Comparison of ENCODE assay signal across 19 cellular contexts in genomic region chr16:57264381-57264780, GRCh38. TPM values are rescaled to one million over a fixed set of nuclear protein-coding genes. Genes with fewer than 3 reads are reported as not detected.
A peak's percentile ranks its signal among the peaks of the same experiment; 100 is the strongest.
DNase-seq lines count a peak whose midpoint lies in the region; ATAC-seq, FAIRE-seq and TF ChIP-seq lines count a peak whose summit lies in the region.
"Had no signal": no experiment of that assay in that cellular context is flagged by ENCODE, and none has a peak within 500 bp of the region (broad histone marks: within the 10 kb centered on the region; RNA-seq: fewer than 3 reads in every experiment).

No MANE protein-coding gene starts in this region.

- H3K27ac ChIP-seq in H1 (ENCODE audit: low read depth, low read length) = no peak overlapping the region
- H3K27ac ChIP-seq in vagina = peak overlapping the region; percentile 70
- H3K27ac ChIP-seq: A549 had no signal

- H3K9me3 Mint-ChIP-seq in activated naive CD4-positive, alpha-beta T cell treated with anti-CD3 and anti-CD28 coated beads for 36 hours = no peaks in the 10 kb centered on the region
- H3K9me3 Mint-ChIP-seq in activated naive CD4-positive, alpha-beta T cell treated with anti-CD3 and anti-CD28 coated beads, Interleukin-2, amount 10 ng/mL, durations not matched to agents 7 days and 5 days = no peaks in the 10 kb centered on the region
- H3K9me3 Mint-ChIP-seq in neural crest cell (no peaks in the 10 kb centered on the region), HFFc6 (no peaks in the 10 kb centered on the region)
- H3K9me3 Mint-ChIP-seq: activated T-helper 1 cell treated with anti-CD3 and anti-CD28 coated beads, Interleukin-12 subunit alpha, Interleukin-12 subunit beta, Interleukin-2, Interleukin-4 antibody, amounts not matched to agents 30 ng/mL and 10 ng/mL and 1 ng/mL, durations not matched to agents 14 hours and 24 hours and 36 hours; H9; T-helper 1 cell treated with Interleukin-12 subunit alpha and Interleukin-12 subunit beta and Interleukin-4 antibody, amounts not matched to agents 30 μg/mL and 1 μg/mL, for 36 hours; WTC11 had no signal

- no peaks in the 10 kb centered on the region for H4K20me1 ChIP-seq in H1 (replicated peaks in 1 of 2; ENCODE audit: control insufficient read depth in 1 of 2, insufficient read depth in 2 of 2, low read length in 2 of 2)

- H3K4ac ChIP-seq in H1 (replicated peaks; ENCODE audit: insufficient read length, low read depth, low read length) = no peak overlapping the region

- no peak for TF ChIP-seq RAD21 in H1 (IDR thresholded peaks at IDR 0.05 in 1 of 2, conservative IDR thresholded peaks at IDR 0.05 in 1 of 2; ENCODE audit: low read depth in 2 of 2, low read length in 2 of 2)

- no peak overlapping the region for H3K14ac ChIP-seq in H1 (ENCODE audit: insufficient read length)

- no peak overlapping the region for H3K56ac ChIP-seq in H1 (replicated peaks; ENCODE audit: insufficient read length, low read depth, low read length)

- H3K23me2 ChIP-seq in H1 (ENCODE audit: low read depth, low read length) = 0 out of 2 replicates have a peak, but pooled peaks cover 2% of the 10 kb centered on the region

- peaks cover 59% of the 10 kb centered on the region for H3K4me1 Mint-ChIP-seq in activated naive CD4-positive, alpha-beta T cell treated with anti-CD3 and anti-CD28 coated beads for 36 hours (ENCODE audit: low read depth)
- peaks cover 50% of the 10 kb centered on the region for H3K4me1 Mint-ChIP-seq in activated naive CD4-positive, alpha-beta T cell treated with anti-CD3 and anti-CD28 coated beads, Interleukin-2, amount 10 ng/mL, durations not matched to agents 7 days and 5 days
- H3K4me1 Mint-ChIP-seq in neural crest cell (peaks cover 40% of the 10 kb centered on the region), HFFc6 (ENCODE audit: low read depth) (peaks cover 19% of the 10 kb centered on the region)

- no peak overlapping the region for H2AFZ ChIP-seq in H1 (ENCODE audit: low read length)

- H3K9me3 ChIP-seq in H1 (ENCODE audit: insufficient read depth in 2 of 2, low read depth in 1 of 2, low read length in 1 of 2) (no peaks in the 10 kb centered on the region), vagina (no peaks in the 10 kb centered on the region)
- H3K9me3 ChIP-seq: A549 had no signal

- no peak overlapping the region for H3K27ac Mint-ChIP-seq in activated naive CD4-positive, alpha-beta T cell treated with anti-CD3 and anti-CD28 coated beads for 36 hours
- H3K27ac Mint-ChIP-seq in activated naive CD4-positive, alpha-beta T cell treated with anti-CD3 and anti-CD28 coated beads, Interleukin-2, amount 10 ng/mL, durations not matched to agents 7 days and 5 days = no peak overlapping the region
- H3K27ac Mint-ChIP-seq in neural crest cell (ENCODE audit: unreplicated experiment) (peak overlapping the region; percentile 6), HFFc6 (no peak overlapping the region)
- H3K27ac Mint-ChIP-seq: activated CD8-positive, alpha-beta T cell treated with anti-CD3 and anti-CD28 coated beads, Interleukin-2, amount 10 ng/mL, durations not matched to agents 7 days and 5 days; activated T-helper 1 cell treated with anti-CD3 and anti-CD28 coated beads, Interleukin-12 subunit alpha, Interleukin-12 subunit beta, Interleukin-2, Interleukin-4 antibody, amounts not matched to agents 30 ng/mL and 10 ng/mL and 1 ng/mL, durations not matched to agents 14 hours and 24 hours and 36 hours; H9; progenitor cell of endocrine pancreas; T-helper 1 cell treated with Interleukin-12 subunit alpha and Interleukin-12 subunit beta and Interleukin-4 antibody, amounts not matched to agents 30 μg/mL and 1 μg/mL, for 36 hours; WTC11 had no signal

- FAIRE-seq in H1 (lab: Jason Lieb, UNC) = no peak
- FAIRE-seq: A549, endometrium, HTR-8/SVneo had no signal

- H3K4me1 ChIP-seq in H1 (replicated peaks in 1 of 4; ENCODE audit: control insufficient read depth in 3 of 4, insufficient read depth in 4 of 4, low read length in 3 of 4) = peaks cover 4 to 13% (median 7%) of the 10 kb centered on the region in 4 experiments
- peaks cover 60% of the 10 kb centered on the region for H3K4me1 ChIP-seq in vagina

- H3K23ac ChIP-seq in H1 (ENCODE audit: insufficient read length) = no peak overlapping the region

- TF ChIP-seq POLR2A in H1 (IDR thresholded peaks at IDR 0.05; ENCODE audit: control extremely low read depth in 1 of 2, low read depth in 2 of 2, low read length in 2 of 2) = no peak
- TF ChIP-seq POLR2A in vagina (IDR thresholded peaks at IDR 0.05) = no peak

- H3K4me3 ChIP-seq in H1 (ENCODE audit: extremely low read depth in 1 of 4, insufficient read depth in 2 of 4, low read depth in 3 of 4, low read length in 4 of 4) = no peak overlapping the region
- H3K4me3 ChIP-seq in vagina = no peak overlapping the region
- H3K4me3 ChIP-seq: A549 had no signal

- no peak overlapping the region for H2BK12ac ChIP-seq in H1 (ENCODE audit: low read depth, low read length)

- no peak overlapping the region for H2BK5ac ChIP-seq in H1 (ENCODE audit: low read depth, low read length)

- no peaks in the 10 kb centered on the region for H3K79me2 ChIP-seq in H1 (ENCODE audit: control insufficient read depth in 1 of 2, insufficient read depth in 2 of 2, low read length in 2 of 2)

- no peak overlapping the region for H3K4me3 Mint-ChIP-seq in activated naive CD4-positive, alpha-beta T cell treated with anti-CD3 and anti-CD28 coated beads for 36 hours
- no peak overlapping the region for H3K4me3 Mint-ChIP-seq in activated naive CD4-positive, alpha-beta T cell treated with anti-CD3 and anti-CD28 coated beads, Interleukin-2, amount 10 ng/mL, durations not matched to agents 7 days and 5 days
- H3K4me3 Mint-ChIP-seq in neural crest cell (no peak overlapping the region), HFFc6 (no peak overlapping the region)
- H3K4me3 Mint-ChIP-seq: activated CD8-positive, alpha-beta T cell treated with anti-CD3 and anti-CD28 coated beads, Interleukin-2, amount 10 ng/mL, durations not matched to agents 7 days and 5 days; activated T-helper 1 cell treated with anti-CD3 and anti-CD28 coated beads, Interleukin-12 subunit alpha, Interleukin-12 subunit beta, Interleukin-2, Interleukin-4 antibody, amounts not matched to agents 30 ng/mL and 10 ng/mL and 1 ng/mL, durations not matched to agents 14 hours and 24 hours and 36 hours; H9; T-helper 1 cell treated with Interleukin-12 subunit alpha and Interleukin-12 subunit beta and Interleukin-4 antibody, amounts not matched to agents 30 μg/mL and 1 μg/mL, for 36 hours; WTC11 had no signal

- 0 out of 2 replicates have a peak overlapping the region, but pooled peaks have one; percentile 16 for H2AK5ac ChIP-seq in H1 (ENCODE audit: low read depth, low read length)

- no peak overlapping the region for H2BK120ac ChIP-seq in H1 (replicated peaks; ENCODE audit: low read depth, low read length)

- peak; percentile 1 for DNase-seq in activated naive CD4-positive, alpha-beta T cell treated with anti-CD3 and anti-CD28 coated beads for 36 hours
- DNase-seq in activated naive CD4-positive, alpha-beta T cell treated with anti-CD3 and anti-CD28 coated beads, Interleukin-2, amount 10 ng/mL, durations not matched to agents 7 days and 5 days = no peak
- DNase-seq in H1 (ENCODE audit: low read depth in 1 of 2, low spot score in 2 of 2) (no peak), neural crest cell (ENCODE audit: low read depth, low spot score) (no peak), vagina (ENCODE audit: extremely low spot score in 2 of 2) (no peak), HFFc6 (no peak)
- DNase-seq: activated CD8-positive, alpha-beta T cell treated with anti-CD3 and anti-CD28 coated beads, Interleukin-2, amount 10 ng/mL, durations not matched to agents 7 days and 5 days; cerebellar nuclear complex; H9; NCI-H1436 treated with DMSO at 0.1 percent for 48 hours had no signal

- no peak for ATAC-seq in HG03469 (IDR thresholded peaks at IDR 0.05; ENCODE audit: unreplicated experiment)
- no peak for ATAC-seq in GM19463 (IDR thresholded peaks at IDR 0.05; ENCODE audit: unreplicated experiment)
- ATAC-seq: A549; activated CD8-positive, alpha-beta T cell treated with anti-CD3 and anti-CD28 coated beads, Interleukin-2, amount 10 ng/mL, durations not matched to agents 7 days and 5 days; WTC11 had no signal

- TF ChIP-seq EP300 in H1 (IDR thresholded peaks at IDR 0.05; ENCODE audit: borderline replicate concordance in 1 of 2, low read depth in 2 of 2, low read length in 2 of 2) = no peak

- no peak overlapping the region for H3K4me2 ChIP-seq in H1 (ENCODE audit: insufficient read depth in 1 of 2, low read depth in 2 of 2, low read length in 2 of 2)
- H3K4me2 ChIP-seq: A549 had no signal

- H2BK20ac ChIP-seq in H1 (ENCODE audit: low read length) = no peak overlapping the region

- CTCF ChIA-PET in activated naive CD4-positive, alpha-beta T cell treated with anti-CD3 and anti-CD28 coated beads for 36 hours (lab: Charles Lee) = no interaction called here
- CTCF ChIA-PET in activated naive CD4-positive, alpha-beta T cell treated with anti-CD3 and anti-CD28 coated beads, Interleukin-2, amount 10 ng/mL, durations not matched to agents 7 days and 5 days (lab: Charles Lee) = no interaction called here
- CTCF ChIA-PET in H1 (lab: Charles Lee; ENCODE audit: partially characterized antibody) = interaction anchor here (1.1 kb wide), 1 partner anchor 20 kb away, joined by 3 read pairs; no protein-coding TSS in a partner anchor

- H3K36me3 Mint-ChIP-seq in activated naive CD4-positive, alpha-beta T cell treated with anti-CD3 and anti-CD28 coated beads for 36 hours (ENCODE audit: low read depth) = no peaks in the 10 kb centered on the region
- H3K36me3 Mint-ChIP-seq in activated naive CD4-positive, alpha-beta T cell treated with anti-CD3 and anti-CD28 coated beads, Interleukin-2, amount 10 ng/mL, durations not matched to agents 7 days and 5 days = no peaks in the 10 kb centered on the region
- H3K36me3 Mint-ChIP-seq in neural crest cell (ENCODE audit: low read depth) = no peaks in the 10 kb centered on the region
- no peaks in the 10 kb centered on the region for H3K36me3 Mint-ChIP-seq in HFFc6 (ENCODE audit: low read depth)
- H3K36me3 Mint-ChIP-seq: WTC11 had no signal

- H4K91ac ChIP-seq in H1 (replicated peaks; ENCODE audit: insufficient read length, low read length) = no peak overlapping the region

- no peak overlapping the region for H4K8ac ChIP-seq in H1 (ENCODE audit: extremely low read depth, insufficient read depth, low read length)

- H3K36me3 ChIP-seq in H1 (ENCODE audit: control insufficient read depth in 2 of 4, insufficient read depth in 4 of 4, low read length in 3 of 4) = no peaks in the 10 kb centered on the region
- H3K36me3 ChIP-seq in vagina = no peaks in the 10 kb centered on the region

- TF ChIP-seq CTCF in H1 (IDR thresholded peaks at IDR 0.05; ENCODE audit: control extremely low read depth in 1 of 3, insufficient read depth in 1 of 3, low read depth in 1 of 3, low read length in 3 of 3) (no peak), neural crest cell (conservative IDR thresholded peaks at IDR 0.05) (no peak), vagina (IDR thresholded peaks at IDR 0.05) (no peak), HFFc6 (IDR thresholded peaks at IDR 0.05) (no peak)

- H4K5ac ChIP-seq in H1 (ENCODE audit: insufficient read length, low read depth, low read length) = no peak overlapping the region

- 89% methylated on average over 8 of the region's 8 CpGs; no CpG with 5 or more reads in 1 of the 2 experiments for WGBS in H1 (ENCODE audit: extremely low coverage in 1 of 2, insufficient coverage in 1 of 2, insufficient read length in 1 of 2, insufficient replicate concordance in 2 of 2, low coverage in 1 of 2, low lambda C conversion rate in 2 of 2, missing lambda C conversion rate in 1 of 2), 2 experiments

- POLR2A ChIA-PET in H1 (lab: Charles Lee; ENCODE audit: partially characterized antibody) = no interaction called here

- H3K27me3 Mint-ChIP-seq in activated naive CD4-positive, alpha-beta T cell treated with anti-CD3 and anti-CD28 coated beads for 36 hours (ENCODE audit: low read depth) = no peaks in the 10 kb centered on the region
- H3K27me3 Mint-ChIP-seq in activated naive CD4-positive, alpha-beta T cell treated with anti-CD3 and anti-CD28 coated beads, Interleukin-2, amount 10 ng/mL, durations not matched to agents 7 days and 5 days = no peaks in the 10 kb centered on the region
- H3K27me3 Mint-ChIP-seq in neural crest cell (ENCODE audit: low read depth) (no peaks in the 10 kb centered on the region), HFFc6 (ENCODE audit: insufficient read depth) (peaks cover 3% of the 10 kb centered on the region)
- H3K27me3 Mint-ChIP-seq: progenitor cell of endocrine pancreas had no signal

- intact Hi-C loops in activated naive CD4-positive, alpha-beta T cell treated with anti-CD3 and anti-CD28 coated beads for 36 hours (cut with micrococcal nuclease) = no loop called here
- intact Hi-C loops in vagina (cut with DNase I) = no loop called here

- no peaks in the 10 kb centered on the region for H3K79me1 ChIP-seq in H1 (ENCODE audit: low read depth, low read length)

- no peak overlapping the region for H3K9ac ChIP-seq in H1 (replicated peaks in 1 of 4; ENCODE audit: extremely low read depth in 1 of 4, low read depth in 3 of 4, low read length in 3 of 4)

- H2BK15ac ChIP-seq in H1 (ENCODE audit: low read length) = no peak overlapping the region

- H3K27me3 ChIP-seq in H1 (replicated peaks in 1 of 4; ENCODE audit: control insufficient read depth in 3 of 4, extremely low read depth in 1 of 4, insufficient read depth in 3 of 4, low read length in 3 of 4) (no peaks in the 10 kb centered on the region), vagina (no peaks in the 10 kb centered on the region)

- H3K18ac ChIP-seq in H1 (ENCODE audit: extremely low read depth, low read length) = no peak overlapping the region

RNA-seq across cellular contexts. Expression of gene ARL2BP, which starts 19.3 kb away (rescaled TPM):
- 10 to 100 TPM; 11.0 to 11.2 TPM for total RNA-seq in activated naive CD4-positive, alpha-beta T cell treated with anti-CD3 and anti-CD28 coated beads for 36 hours
- 13.6 and 13.7 TPM in 2 replicates for total RNA-seq in H1 (2021; fragmentation: NEBNext Ultra II Directional; extraction: Animal tissue kit (Norgen Biotek cat#: 25700))
- polyA plus RNA-seq in H1 (2011; rRNA removed) = 13.3 and 18.3 TPM in 2 replicates
- 12.6 TPM for polyA plus RNA-seq in H1 (2011; cell fraction: cytosol; rRNA removed)
- polyA plus RNA-seq in H1 (2011; cell fraction: nucleus; rRNA removed) = 5.5 TPM
- polyA plus RNA-seq in H1 (2012, experiment 1 of 2) = 8.6 to 11.7 TPM (median 10.3 TPM) in 4 replicates
- polyA plus RNA-seq in H1 (2012, experiment 2 of 2) = 3.9 TPM
- polyA plus RNA-seq in H1 (2013, experiment 1 of 2) = 11.1 TPM
- polyA plus RNA-seq in H1 (2013, experiment 2 of 2) = 11.9 TPM
- polyA minus RNA-seq in H1 (2011; rRNA and poly(A)+ RNA removed) = 9.9 TPM in 2 replicates
- 10.2 TPM for polyA minus RNA-seq in H1 (2011; cell fraction: cytosol; rRNA and poly(A)+ RNA removed)
- 6.4 TPM for polyA minus RNA-seq in H1 (2011; cell fraction: nucleus; rRNA and poly(A)+ RNA removed)
- 62.6 and 63.9 TPM in 2 replicates for total RNA-seq in neural crest cell
- total RNA-seq in vagina = 44.7 TPM
- total RNA-seq in HFFc6 (2021; fragmentation: NEBNext Ultra II Directional; extraction: Animal tissue kit (Norgen Biotek cat#: 25700)) = 10 to 100 TPM; 70.3 to 80.0 (median 76.7) TPM

RNA-seq across cellular contexts. Expression of gene PLLP, which starts 20.1 kb away (rescaled TPM):
- under 1 TPM; 0.25 to 0.41 TPM for total RNA-seq in activated naive CD4-positive, alpha-beta T cell treated with anti-CD3 and anti-CD28 coated beads for 36 hours
- 2.3 and 2.9 TPM in 2 replicates for total RNA-seq in H1 (2021; fragmentation: NEBNext Ultra II Directional; extraction: Animal tissue kit (Norgen Biotek cat#: 25700))
- 9.7 and 10.6 TPM in 2 replicates for polyA plus RNA-seq in H1 (2011; rRNA removed)
- polyA plus RNA-seq in H1 (2011; cell fraction: cytosol; rRNA removed) = 6.6 TPM
- 4.5 TPM for polyA plus RNA-seq in H1 (2011; cell fraction: nucleus; rRNA removed)
- polyA plus RNA-seq in H1 (2012, experiment 1 of 2) = 2.7 to 4.6 TPM (median 3.7 TPM) in 4 replicates
- 5.6 TPM for polyA plus RNA-seq in H1 (2012, experiment 2 of 2)
- polyA plus RNA-seq in H1 (2013, experiment 1 of 2) = 4.5 TPM
- 5.9 TPM for polyA plus RNA-seq in H1 (2013, experiment 2 of 2)
- 3.9 and 4.3 TPM in 2 replicates for polyA minus RNA-seq in H1 (2011; rRNA and poly(A)+ RNA removed)
- 4.3 TPM for polyA minus RNA-seq in H1 (2011; cell fraction: cytosol; rRNA and poly(A)+ RNA removed)
- 2.7 TPM for polyA minus RNA-seq in H1 (2011; cell fraction: nucleus; rRNA and poly(A)+ RNA removed)
- total RNA-seq in neural crest cell (0.79 and 0.84 TPM in 2 replicates), vagina (44.0 TPM)
- not detected for total RNA-seq in HFFc6 (2021; fragmentation: NEBNext Ultra II Directional; extraction: Animal tissue kit (Norgen Biotek cat#: 25700))

Comparison
In these comparisons a context has a peak if more than half of its experiments do, and no peak if none do; other contexts are left out.
1. RNA of gene PLLP, which starts 20.1 kb away (total RNA-seq): 44.0 TPM in vagina (single experiment); 2.3 to 2.9 TPM in H1, 0.79 to 0.84 TPM in neural crest cell, 0.25 to 0.41 TPM in activated naive CD4-positive, alpha-beta T cell treated with anti-CD3 and anti-CD28 coated beads for 36 hours and not detected in HFFc6; every median in the first group is over 10 times any median in the second.